In the genomic region with DNA sequence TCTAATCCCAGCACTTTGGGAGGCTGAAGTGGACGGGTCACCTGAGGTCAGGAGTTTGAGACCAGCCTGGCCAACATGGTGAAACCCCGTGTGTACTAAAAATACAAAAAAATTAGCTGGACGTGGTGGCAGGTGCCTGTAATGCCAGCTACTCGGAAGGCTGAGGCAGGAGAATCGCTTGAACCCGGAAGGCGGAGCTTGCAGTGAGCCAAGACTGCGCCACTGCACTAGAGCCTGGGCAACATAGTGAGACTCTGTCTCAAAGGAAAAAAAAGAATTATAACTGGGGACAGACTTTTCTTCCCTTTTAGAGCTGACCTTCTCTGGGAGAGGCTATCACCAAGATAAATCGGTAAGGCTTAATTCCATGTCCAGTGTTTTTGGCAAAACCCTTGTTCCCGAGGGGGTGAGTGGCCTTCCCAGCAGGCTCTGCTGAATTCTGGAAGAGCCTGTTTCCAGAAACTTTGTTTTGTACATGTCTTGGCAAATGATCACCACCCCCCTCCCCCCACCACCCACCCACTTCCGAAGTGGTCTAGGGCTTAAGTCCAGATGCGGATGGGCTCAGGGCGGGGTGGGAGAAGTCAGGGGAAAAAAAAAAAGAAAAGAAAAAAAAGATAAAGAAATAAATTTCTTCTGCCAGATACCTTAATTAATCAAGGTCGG, we compare ENCODE assay signal across 14 cellular contexts. TPM values are rescaled to one million over a fixed set of nuclear protein-coding genes. Genes with fewer than 3 reads are reported as not detected.
DNase-seq lines count a peak whose midpoint lies in the region; ATAC-seq and TF ChIP-seq lines count a peak whose summit lies in the region.
"Had no signal": no experiment of that assay in that cellular context is flagged by ENCODE, and none has a peak within 500 bp of the region (broad histone marks: within the 10 kb centered on the region; RNA-seq: fewer than 3 reads in every experiment).

No MANE protein-coding gene starts in this region.

- DNase-seq in activated CD8-positive, alpha-beta memory T cell treated with anti-CD3 and anti-CD28 coated beads, Interleukin-2, amount 10 ng/mL, durations not matched to agents 7 days and 5 days: no peak
- no peak for DNase-seq in activated CD8-positive, alpha-beta memory T cell treated with anti-CD3 and anti-CD28 coated beads, Interleukin-2, amount 50 U/mL, for 4 hours
- DNase-seq in right lobe of liver: no peak
- DNase-seq: activated CD4-positive, CD25-positive, alpha-beta regulatory T cell treated with anti-CD3 and anti-CD28 coated beads, Interleukin-2, amount 50 U/mL, for 72 hours; amniotic stem cell; DMS79; SHP77 had no signal

- H3K27ac Mint-ChIP-seq in activated CD8-positive, alpha-beta memory T cell treated with anti-CD3 and anti-CD28 coated beads, Interleukin-2, amount 10 ng/mL, durations not matched to agents 7 days and 5 days: peak overlapping the region; percentile 90
- H3K27ac Mint-ChIP-seq in activated T-helper 17 cell treated with anti-CD3 and anti-CD28 coated beads, Interleukin-2, amount 50 U/mL, for 72 hours: no peak overlapping the region
- H3K27ac Mint-ChIP-seq: endodermal cell, type B pancreatic cell had no signal

- H3K27ac ChIP-seq in right lobe of liver (peak overlapping the region in 2 of 3 donors; percentile 90), thymus (ENCODE audit: low read depth) (peak overlapping the region; percentile 59)

- H3K36me3 ChIP-seq in right lobe of liver (no peaks in the 10 kb centered on the region), thymus (ENCODE audit: control insufficient read depth, insufficient read depth) (no peaks in the 10 kb centered on the region)

- H3K4me3 ChIP-seq in right lobe of liver (peak overlapping the region in 1 of 3 donors; percentile 52), thymus (ENCODE audit: low read length) (no peak overlapping the region)

- H3K4me1 Mint-ChIP-seq in activated CD8-positive, alpha-beta memory T cell treated with anti-CD3 and anti-CD28 coated beads, Interleukin-2, amount 10 ng/mL, durations not matched to agents 7 days and 5 days: peaks cover 15% of the 10 kb centered on the region
- H3K4me1 Mint-ChIP-seq in activated T-helper 17 cell treated with anti-CD3 and anti-CD28 coated beads, Interleukin-2, amount 50 U/mL, for 72 hours: peaks cover 6% of the 10 kb centered on the region

- H3K27me3 ChIP-seq in right lobe of liver (no peaks in the 10 kb centered on the region), thymus (ENCODE audit: control insufficient read depth, insufficient read depth) (no peaks in the 10 kb centered on the region)

- H3K4me1 ChIP-seq in right lobe of liver (peaks cover 0 to 23% (median 0%) of the 10 kb centered on the region in 4 donors), thymus (ENCODE audit: control insufficient read depth, insufficient read depth, low read length) (no peaks in the 10 kb centered on the region)

- no peaks in the 10 kb centered on the region for H3K27me3 Mint-ChIP-seq in activated CD8-positive, alpha-beta memory T cell treated with anti-CD3 and anti-CD28 coated beads, Interleukin-2, amount 10 ng/mL, durations not matched to agents 7 days and 5 days
- H3K27me3 Mint-ChIP-seq in activated T-helper 17 cell treated with anti-CD3 and anti-CD28 coated beads, Interleukin-2, amount 50 U/mL, for 72 hours: no peaks in the 10 kb centered on the region
- H3K27me3 Mint-ChIP-seq: type B pancreatic cell had no signal

- TF ChIP-seq CTCF in right lobe of liver (IDR thresholded peaks at IDR 0.05): no peak

- 71% methylated on average over 12 of the region's 14 CpGs for WGBS in right lobe of liver (ENCODE audit: insufficient coverage, low coverage, low lambda C conversion rate, missing lambda C conversion rate)
- 94% methylated on average over 14 of the region's 14 CpGs for WGBS in thymus

- H3K9me3 ChIP-seq in right lobe of liver (no peaks in the 10 kb centered on the region), thymus (ENCODE audit: control insufficient read depth) (no peaks in the 10 kb centered on the region)

- CTCF ChIA-PET in activated CD8-positive, alpha-beta memory T cell treated with anti-CD3 and anti-CD28 coated beads, Interleukin-2, amount 10 ng/mL, durations not matched to agents 7 days and 5 days (lab: Charles Lee): interaction anchor here (0.8 to 6.6 kb wide), 26 partner anchors 16 to 508 kb away, joined by 3 to 56 read pairs (median 10); a partner anchor contains a TSS

- no peak for TF ChIP-seq POLR2A in right lobe of liver (IDR thresholded peaks at IDR 0.05)

- H3K9me3 Mint-ChIP-seq in activated CD8-positive, alpha-beta memory T cell treated with anti-CD3 and anti-CD28 coated beads, Interleukin-2, amount 10 ng/mL, durations not matched to agents 7 days and 5 days (ENCODE audit: low read depth): no peaks in the 10 kb centered on the region
- no peaks in the 10 kb centered on the region for H3K9me3 Mint-ChIP-seq in activated T-helper 17 cell treated with anti-CD3 and anti-CD28 coated beads, Interleukin-2, amount 50 U/mL, for 72 hours
- H3K9me3 Mint-ChIP-seq: type B pancreatic cell had no signal

- no peak overlapping the region for H3K4me3 Mint-ChIP-seq in activated CD8-positive, alpha-beta memory T cell treated with anti-CD3 and anti-CD28 coated beads, Interleukin-2, amount 10 ng/mL, durations not matched to agents 7 days and 5 days
- H3K4me3 Mint-ChIP-seq in activated T-helper 17 cell treated with anti-CD3 and anti-CD28 coated beads, Interleukin-2, amount 50 U/mL, for 72 hours: peak overlapping the region; percentile 89

- intact Hi-C loops in right lobe of liver (cut with DNase I): no loop called here

- no peaks in the 10 kb centered on the region for H3K36me3 Mint-ChIP-seq in activated CD8-positive, alpha-beta memory T cell treated with anti-CD3 and anti-CD28 coated beads, Interleukin-2, amount 10 ng/mL, durations not matched to agents 7 days and 5 days
- no peaks in the 10 kb centered on the region for H3K36me3 Mint-ChIP-seq in activated T-helper 17 cell treated with anti-CD3 and anti-CD28 coated beads, Interleukin-2, amount 50 U/mL, for 72 hours (ENCODE audit: low read depth)
- H3K36me3 Mint-ChIP-seq: type B pancreatic cell had no signal

- no peak for ATAC-seq in activated CD8-positive, alpha-beta memory T cell treated with anti-CD3 and anti-CD28 coated beads, Interleukin-2, amount 10 ng/mL, durations not matched to agents 7 days and 5 days
- ATAC-seq in activated T-helper 17 cell treated with anti-CD3 and anti-CD28 coated beads, Interleukin-2, amount 50 U/mL, for 72 hours (replicated peaks): no peak
- no peak for ATAC-seq in right lobe of liver
- no peak for ATAC-seq in GM19023 (IDR thresholded peaks at IDR 0.05; ENCODE audit: unreplicated experiment)
- ATAC-seq in HG02870 (IDR thresholded peaks at IDR 0.05; ENCODE audit: unreplicated experiment): no peak
- no peak for ATAC-seq in HG02678 (IDR thresholded peaks at IDR 0.05; ENCODE audit: unreplicated experiment)

RNA-seq across cellular contexts. Expression of a gene that starts 32.3 kb away (rescaled TPM):
- total RNA-seq in activated CD8-positive, alpha-beta memory T cell treated with anti-CD3 and anti-CD28 coated beads, Interleukin-2, amount 10 ng/mL, durations not matched to agents 7 days and 5 days: not detected
- total RNA-seq in activated T-helper 17 cell treated with anti-CD3 and anti-CD28 coated beads, Interleukin-2, amount 50 U/mL, for 72 hours: 1 to 10 TPM in 1 of 2 donors, under 1 TPM in 1; 0.30 to 8.3 TPM
- under 1 TPM; 0.09 to 0.55 (median 0.22) TPM for total RNA-seq in right lobe of liver
- 2.1 TPM for polyA plus RNA-seq in thymus

RNA-seq across cellular contexts. Expression of a gene that starts 47.2 kb away (rescaled TPM):
- 100 to 1,000 TPM in 1 of 2 experiments, 10 to 100 TPM in 1; 85.3 to 116 TPM for total RNA-seq in activated CD8-positive, alpha-beta memory T cell treated with anti-CD3 and anti-CD28 coated beads, Interleukin-2, amount 10 ng/mL, durations not matched to agents 7 days and 5 days
- total RNA-seq in activated T-helper 17 cell treated with anti-CD3 and anti-CD28 coated beads, Interleukin-2, amount 50 U/mL, for 72 hours: 10 to 100 TPM; 63.8 to 77.0 TPM
- total RNA-seq in right lobe of liver: 10 to 100 TPM; 24.4 to 52.5 (median 36.1) TPM
- polyA plus RNA-seq in thymus: 72.3 TPM
